In genomic region chr4:8269535-8270417, GRCh38 we compare ENCODE assay signal across 9 cellular contexts. TPM values are rescaled to one million over a fixed set of nuclear protein-coding genes. Genes with fewer than 3 reads are reported as not detected.
DNase-seq lines count a peak whose midpoint lies in the region; ATAC-seq, FAIRE-seq and TF ChIP-seq lines count a peak whose summit lies in the region.
"Had no signal": no experiment of that assay in that cellular context is flagged by ENCODE, and none has a peak within 500 bp of the region (broad histone marks: within the 10 kb centered on the region; RNA-seq: fewer than 3 reads in every experiment).

Gene HTRA3, plus strand, starts transcription at chr4:8269754. Its CDS starts 215 bp downstream, at chr4:8269969.

- H3K9me3 ChIP-seq in heart right ventricle, result no peaks in the 10 kb centered on the region
- H3K9me3 ChIP-seq in parathyroid adenoma (ENCODE audit: control insufficient read depth, low read length), result no peaks in the 10 kb centered on the region

- H3K9ac ChIP-seq in parathyroid adenoma, result no peak within 1 kb of the TSS

- H3K4me3 ChIP-seq in heart right ventricle, result peak within 1 kb of the TSS; percentile 19 to 64 (median 54)
- no peak within 1 kb of the TSS for H3K4me3 ChIP-seq in parathyroid adenoma (ENCODE audit: low read depth, low read length)

- H3K27me3 ChIP-seq in heart right ventricle, result peaks cover 0 to 17% (median 0%) of the 10 kb centered on the region in 7 donors
- H3K27me3 ChIP-seq in parathyroid adenoma (ENCODE audit: control insufficient read depth, insufficient read depth, low read length), result no peaks in the 10 kb centered on the region

- H3K79me2 ChIP-seq in parathyroid adenoma, result no peaks in the 10 kb centered on the region

- WGBS in heart right ventricle, 2 donors, result 2 to 3% methylated on average over 92 to 111 of the region's 111 CpGs

- H3K36me3 ChIP-seq in heart right ventricle (no peaks in the 10 kb centered on the region), parathyroid adenoma (ENCODE audit: control insufficient read depth, insufficient read depth, low read length) (no peaks in the 10 kb centered on the region)

- peak within 1 kb of the TSS; percentile 20 to 86 (median 71) for H3K27ac ChIP-seq in heart right ventricle
- H3K27ac ChIP-seq in parathyroid adenoma, result no peak within 1 kb of the TSS

- H3K4me2 ChIP-seq in parathyroid adenoma (ENCODE audit: low read length), result no peak within 1 kb of the TSS

- no peak for FAIRE-seq in D721Med (lab: Jason Lieb, UNC)
- FAIRE-seq: GM12891 had no signal

- DNase-seq in D341Med (ENCODE audit: low spot score), result peak; percentile 62
- DNase-seq in SK-N-DZ (ENCODE audit: low spot score), result peak; percentile 53
- DNase-seq in heart right ventricle, result peak; percentile 56 to 79
- no peak for DNase-seq in NCI-H510A (lab: John Stamatoyannopoulos, UW)
- DNase-seq in D721Med (ENCODE audit: insufficient read length, low spot score), result no peak
- no peak for DNase-seq in anterior cingulate cortex (lab: John Stamatoyannopoulos, UW)

- H2AFZ ChIP-seq in parathyroid adenoma, result peak within 1 kb of the TSS; percentile 38

- intact Hi-C loops in heart right ventricle (cut with DNase I), result loop anchor here in 7 of 10 donors (2.0 to 10.0 kb wide), 5 partner anchors 48 to 135 kb away; no protein-coding TSS in a partner anchor

- TF ChIP-seq CTCF in heart right ventricle (IDR thresholded peaks at IDR 0.05), result no peak
- TF ChIP-seq CTCF in parathyroid adenoma (IDR thresholded peaks at IDR 0.05), result no peak
- TF ChIP-seq CTCF in D721Med (IDR thresholded peaks at IDR 0.05; ENCODE audit: insufficient read depth, missing control alignments), result no peak

- H3K4me1 ChIP-seq in heart right ventricle (peaks cover 41 to 74% (median 54%) of the 10 kb centered on the region in 9 donors), parathyroid adenoma (no peaks in the 10 kb centered on the region)

- peak; percentile 67 to 83 (median 73) for ATAC-seq in heart right ventricle
- ATAC-seq in HG03097 (IDR thresholded peaks at IDR 0.05; ENCODE audit: low FRiP score, unreplicated experiment), result no peak

RNA-seq across cellular contexts. Expression of gene HTRA3, which starts in this region (rescaled TPM):
- polyA plus RNA-seq in SK-N-DZ (2014; cell fraction: cytosol; rRNA removed), result 4.2 and 4.8 TPM in 2 replicates
- polyA plus RNA-seq in SK-N-DZ (2014; cell fraction: nucleus; rRNA removed), result 2.0 and 3.1 TPM in 2 replicates
- total RNA-seq in heart right ventricle, result 10 to 100 TPM; 20.2 to 82.5 (median 54.2) TPM
- 10 to 100 TPM; 51.8 to 56.7 TPM for polyA plus RNA-seq in heart right ventricle

Comparison
In these comparisons a context has a peak if more than half of its experiments do, and no peak if none do; other contexts are left out.
1. DNase-seq: peak in D341Med (single experiment), SK-N-DZ (single experiment) and heart right ventricle (2 of 2); none in NCI-H510A (single experiment), D721Med (single experiment) and anterior cingulate cortex (0 of 58).